22 cellular contexts compared by ENCODE assay signal in the genomic region with DNA sequence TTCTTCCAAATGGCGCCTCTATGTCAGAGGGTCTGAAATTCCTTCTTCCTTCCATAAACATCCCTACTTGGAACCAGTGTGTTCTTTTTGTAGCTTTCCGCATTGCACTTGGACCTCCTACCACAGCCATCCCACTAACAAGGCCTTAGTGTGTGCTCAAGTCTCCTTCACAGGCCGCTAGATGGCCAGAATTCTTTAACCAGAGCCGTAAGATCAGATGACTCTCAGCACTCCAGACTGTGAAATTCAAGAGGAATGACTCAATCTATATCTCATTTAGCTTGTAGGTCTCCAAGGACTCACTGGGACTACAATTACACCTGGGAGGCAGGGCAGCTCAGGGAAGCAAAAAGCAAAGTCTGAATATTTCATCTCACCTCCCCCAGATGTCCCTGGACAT.
DNase-seq lines count a peak whose midpoint lies in the region; ATAC-seq, FAIRE-seq and TF ChIP-seq lines count a peak whose summit lies in the region.
"Had no signal": no experiment of that assay in that cellular context is flagged by ENCODE, and none has a peak within 500 bp of the region (broad histone marks: within the 10 kb centered on the region; RNA-seq: fewer than 3 reads in every experiment).

No MANE protein-coding gene starts in this region.

- no peak overlapping the region for H3K4me3 ChIP-seq in WERI-Rb-1 (ENCODE audit: low read depth, low read length)
- H3K4me3 ChIP-seq: GM12878, HAP-1, prostate gland had no signal

- no peak for TF ChIP-seq CTCF in WERI-Rb-1 (IDR thresholded peaks at IDR 0.05; ENCODE audit: low read depth, low read length)

- TF ChIP-seq POLR2A in GM12891 (IDR thresholded peaks at IDR 0.05; ENCODE audit: low read depth, low read length), result no peak

- H3K27me3 ChIP-seq in WERI-Rb-1 (ENCODE audit: insufficient read depth, low read depth, severe bottlenecking), result no peaks in the 10 kb centered on the region

- H3K9me3 ChIP-seq in WERI-Rb-1 (ENCODE audit: severe bottlenecking), result peaks cover 3% of the 10 kb centered on the region
- H3K9me3 ChIP-seq: HAP-1, prostate gland, SK-N-SH had no signal

- ATAC-seq in GM19463 (IDR thresholded peaks at IDR 0.05; ENCODE audit: unreplicated experiment), result no peak
- ATAC-seq: activated T-helper 17 cell treated with anti-CD3 and anti-CD28 coated beads, Interleukin-2, amount 50 U/mL, for 72 hours; GM12878 had no signal

- no peak for FAIRE-seq in GM12891 (lab: Jason Lieb, UNC)
- FAIRE-seq: GM12878 had no signal

- no peaks in the 10 kb centered on the region for H3K36me3 ChIP-seq in WERI-Rb-1
- H3K36me3 ChIP-seq: HAP-1, prostate gland had no signal

- 0 out of 2 replicates have a peak overlapping the region, but pooled peaks have one; percentile 96 for H3K27ac ChIP-seq in WERI-Rb-1
- H3K27ac ChIP-seq: prostate gland, VCaP had no signal

- peak; percentile 23 for DNase-seq in ELR (ENCODE audit: low read depth)
- DNase-seq in LHCN-M2 (ENCODE audit: low read depth), result peak; percentile 3
- DNase-seq in WERI-Rb-1, result no peak
- peak; percentile 5 for DNase-seq in myocyte (ENCODE audit: low read depth)
- no peak for DNase-seq in GM12891 (ENCODE audit: insufficient read length, low spot score)
- no peak for DNase-seq in activated CD4-positive, CD25-positive, alpha-beta regulatory T cell treated with anti-CD3 and anti-CD28 coated beads, Interleukin-2, amount 50 U/mL, for 72 hours
- DNase-seq in NCI-H2227 (lab: John Stamatoyannopoulos, UW; ENCODE audit: unreplicated experiment), result no peak
- DNase-seq: activated CD8-positive, alpha-beta memory T cell treated with anti-CD3 and anti-CD28 coated beads, Interleukin-2, amount 50 U/mL, for 4 hours; anterior cingulate cortex; CD4-positive, CD25-positive, alpha-beta regulatory T cell; MM.1S; NCI-H1417 treated with DMSO at 0.1 percent for 48 hours; NCI-H526; RPMI8226; SK-N-SH; stimulated activated CD4-positive, alpha-beta T cell treated with anti-CD3 and anti-CD28 coated beads, Interleukin-1b, Interleukin-23, amount 100 ng/mL, for 48 hours had no signal

TF ChIP-seq in GM12891, 5 proteins besides CTCF, POLR2A, EP300 and RAD21:
- TF ChIP-seq POLR2AphosphoS5 (IDR thresholded peaks at IDR 0.05; ENCODE audit: low read depth, low read length) (no peak), POU2F2 (IDR thresholded peaks at IDR 0.05; ENCODE audit: low read depth, low read length) (no peak), SPI1 (IDR thresholded peaks at IDR 0.05; ENCODE audit: low read depth, low read length) (no peak), TAF1 (IDR thresholded peaks at IDR 0.05; ENCODE audit: low read depth, low read length) (no peak), PAX5 (IDR thresholded peaks at IDR 0.05; ENCODE audit: insufficient read depth, low read length, severe bottlenecking) (no peak)

Comparison
In these comparisons a context has a peak if more than half of its experiments do, and no peak if none do; other contexts are left out.
1. DNase-seq: peak in ELR (single experiment), LHCN-M2 (single experiment) and myocyte (single experiment); none in WERI-Rb-1 (single experiment), GM12891 (single experiment), activated CD4-positive, CD25-positive, alpha-beta regulatory T cell treated with anti-CD3 and anti-CD28 coated beads, Interleukin-2, amount 50 U/mL, for 72 hours (single experiment) and NCI-H2227 (single experiment).